In the genomic region with DNA sequence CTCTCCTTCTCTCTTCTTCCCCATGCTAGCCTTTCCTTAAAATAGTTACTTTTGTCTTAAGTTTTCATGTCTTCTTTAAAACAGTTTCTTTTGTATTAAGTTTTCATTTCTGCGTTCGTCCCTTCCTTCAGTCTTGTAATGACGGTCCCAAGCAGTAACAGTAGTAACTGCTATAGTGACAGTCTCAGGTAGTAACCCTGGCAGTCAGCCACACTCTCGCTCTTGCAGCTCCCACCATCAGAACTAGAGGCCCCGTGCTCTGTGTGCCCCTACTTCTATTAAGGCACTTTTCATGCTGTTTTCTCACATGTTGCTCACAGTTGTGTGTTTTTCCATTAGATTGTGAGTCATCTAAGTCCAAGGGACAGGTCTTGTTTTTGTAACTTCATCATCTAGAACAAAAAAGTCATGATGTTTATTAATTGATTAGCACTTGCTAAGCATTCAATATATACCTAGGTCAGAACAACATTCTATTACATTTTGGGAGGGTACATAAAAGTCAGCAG, we compare ENCODE assay signal across 18 cellular contexts. TPM values are rescaled to one million over a fixed set of nuclear protein-coding genes. Genes with fewer than 3 reads are reported as not detected.
DNase-seq lines count a peak whose midpoint lies in the region; ATAC-seq and TF ChIP-seq lines count a peak whose summit lies in the region.
"Had no signal": no experiment of that assay in that cellular context is flagged by ENCODE, and none has a peak within 500 bp of the region (broad histone marks: within the 10 kb centered on the region; RNA-seq: fewer than 3 reads in every experiment).

No MANE protein-coding gene starts in this region.

- no peaks in the 10 kb centered on the region for H3K27me3 Mint-ChIP-seq in WTC11 (ENCODE audit: low read depth)
- no peaks in the 10 kb centered on the region for H3K27me3 Mint-ChIP-seq in type B pancreatic cell

- H3K36me3 Mint-ChIP-seq in WTC11 (no peaks in the 10 kb centered on the region), type B pancreatic cell (no peaks in the 10 kb centered on the region)
- H3K36me3 Mint-ChIP-seq: CD4-positive, CD25-positive, alpha-beta regulatory T cell had no signal

- H3K4me1 Mint-ChIP-seq in WTC11 (peaks cover 18% of the 10 kb centered on the region), type B pancreatic cell (ENCODE audit: unreplicated experiment) (no peaks in the 10 kb centered on the region)

- 88% methylated on average over 5 of the region's 5 CpGs for WGBS in hepatocyte (ENCODE audit: low lambda C conversion rate, missing lambda C conversion rate)

- H3K4me1 ChIP-seq in HUES6 (ENCODE audit: control insufficient read depth, insufficient read depth, low read length) (peaks cover 5% of the 10 kb centered on the region; the same call in 1 of the 2 replicates), hepatocyte (ENCODE audit: insufficient read depth) (no peaks in the 10 kb centered on the region)
- H3K4me1 ChIP-seq: Peyer's patch, SJCRH30 had no signal

- H2AFZ ChIP-seq in hepatocyte = no peak overlapping the region

- no peak for TF ChIP-seq CTCF in WTC11 (IDR thresholded peaks at IDR 0.05)
- TF ChIP-seq CTCF in hepatocyte (IDR thresholded peaks at IDR 0.05; ENCODE audit: poor library complexity) = no peak
- no peak for TF ChIP-seq CTCF in type B pancreatic cell (conservative IDR thresholded peaks at IDR 0.05)

- no peaks in the 10 kb centered on the region for H3K9me2 ChIP-seq in hepatocyte (replicated peaks; ENCODE audit: insufficient read depth)

- H3K9ac ChIP-seq in HUES6 (ENCODE audit: low read length) = no peak overlapping the region

- H3K9me3 Mint-ChIP-seq in WTC11 (no peaks in the 10 kb centered on the region), type B pancreatic cell (no peaks in the 10 kb centered on the region)
- H3K9me3 Mint-ChIP-seq: CD4-positive, CD25-positive, alpha-beta regulatory T cell had no signal

- H3K9me3 ChIP-seq in HUES6 (ENCODE audit: control insufficient read depth, insufficient read depth, low read depth, low read length) (no peaks in the 10 kb centered on the region), hepatocyte (ENCODE audit: low read depth) (no peaks in the 10 kb centered on the region)
- H3K9me3 ChIP-seq: Peyer's patch, SJCRH30 had no signal

- H3K4me2 ChIP-seq in hepatocyte = peak overlapping the region; percentile 53

- H4K20me1 ChIP-seq in hepatocyte (ENCODE audit: insufficient read depth, poor library complexity, severe bottlenecking) = no peaks in the 10 kb centered on the region

- H3K36me3 ChIP-seq in HUES6 (ENCODE audit: control insufficient read depth, insufficient read depth, low read length) (no peaks in the 10 kb centered on the region), hepatocyte (replicated peaks; ENCODE audit: insufficient read depth, low read depth) (no peaks in the 10 kb centered on the region), H7 (replicated peaks; ENCODE audit: control insufficient read depth, insufficient read depth, low read length) (no peaks in the 10 kb centered on the region)
- H3K36me3 ChIP-seq: Peyer's patch, SJCRH30 had no signal

- DNase-seq in WTC11 (ENCODE audit: low spot score) (no peak), hepatocyte (ENCODE audit: low spot score) (no peak), type B pancreatic cell (ENCODE audit: extremely low spot score, unreplicated experiment) (no peak), LoVo (ENCODE audit: low spot score) (no peak), H7 (no peak)
- DNase-seq: CD4-positive, CD25-positive, alpha-beta regulatory T cell; DMS79; KBM-7; NCI-H1092 treated with DMSO at 0.1 percent for 48 hours; NCI-H146; NCI-H2029; NCI-H345; NCI-H524; NCI-H82; Peyer's patch; SJCRH30 had no signal

- ATAC-seq in WTC11 (peak; percentile 70), GM18868 (IDR thresholded peaks at IDR 0.05; ENCODE audit: unreplicated experiment) (no peak)

- H3K27me3 ChIP-seq in HUES6 (ENCODE audit: control insufficient read depth, insufficient read depth, low read length) (no peaks in the 10 kb centered on the region), hepatocyte (no peaks in the 10 kb centered on the region), H7 (ENCODE audit: control insufficient read depth, insufficient read depth, low read length) (no peaks in the 10 kb centered on the region)
- H3K27me3 ChIP-seq: Peyer's patch, SJCRH30 had no signal

- H3K4me3 Mint-ChIP-seq in WTC11 (peak overlapping the region; percentile 30), type B pancreatic cell (peak overlapping the region; percentile 12)
- H3K4me3 Mint-ChIP-seq: CD4-positive, CD25-positive, alpha-beta regulatory T cell had no signal

- H3K27ac ChIP-seq in HUES6 (ENCODE audit: low read depth, low read length) (no peak overlapping the region), hepatocyte (no peak overlapping the region)
- H3K27ac ChIP-seq: Peyer's patch, SJCRH30 had no signal

- POLR2A ChIA-PET in WTC11 (lab: Charles Lee) = interaction anchor here (0.6 kb wide), 1 partner anchor 384 kb away, joined by 4 read pairs; no protein-coding TSS in a partner anchor

- 0 out of 2 replicates have a peak overlapping the region, but pooled peaks have one; percentile 17 for H3K4me3 ChIP-seq in HUES6 (ENCODE audit: low read depth, low read length)
- H3K4me3 ChIP-seq in hepatocyte = no peak overlapping the region
- no peak overlapping the region for H3K4me3 ChIP-seq in H7 (ENCODE audit: insufficient read depth, low read depth, low read length)
- H3K4me3 ChIP-seq: Peyer's patch, SJCRH30 had no signal

- peak overlapping the region; percentile 13; the same call in 1 of the 2 replicates for H3K27ac Mint-ChIP-seq in WTC11
- H3K27ac Mint-ChIP-seq in type B pancreatic cell = no peak overlapping the region
- H3K27ac Mint-ChIP-seq: CD4-positive, CD25-positive, alpha-beta regulatory T cell had no signal

- H3K79me2 ChIP-seq in hepatocyte = no peaks in the 10 kb centered on the region

- CTCF ChIA-PET in WTC11 (lab: Charles Lee) = interaction anchor here (1.7 to 2.0 kb wide), 2 partner anchors 23 to 52 kb away, joined by 4 to 9 read pairs; partner anchors contain the start of gene SCLT1

TF ChIP-seq in WTC11, 78 proteins besides CTCF, POLR2A, EP300 and RAD21:
- TF ChIP-seq, protein P1, sequence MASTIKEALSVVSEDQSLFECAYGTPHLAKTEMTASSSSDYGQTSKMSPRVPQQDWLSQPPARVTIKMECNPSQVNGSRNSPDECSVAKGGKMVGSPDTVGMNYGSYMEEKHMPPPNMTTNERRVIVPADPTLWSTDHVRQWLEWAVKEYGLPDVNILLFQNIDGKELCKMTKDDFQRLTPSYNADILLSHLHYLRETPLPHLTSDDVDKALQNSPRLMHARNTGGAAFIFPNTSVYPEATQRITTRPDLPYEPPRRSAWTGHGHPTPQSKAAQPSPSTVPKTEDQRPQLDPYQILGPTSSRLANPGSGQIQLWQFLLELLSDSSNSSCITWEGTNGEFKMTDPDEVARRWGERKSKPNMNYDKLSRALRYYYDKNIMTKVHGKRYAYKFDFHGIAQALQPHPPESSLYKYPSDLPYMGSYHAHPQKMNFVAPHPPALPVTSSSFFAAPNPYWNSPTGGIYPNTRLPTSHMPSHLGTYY (CRISPR knock-in tag; IDR thresholded peaks at IDR 0.05) = no peak
- no peak for TF ChIP-seq FOXJ3 (CRISPR knock-in tag; IDR thresholded peaks at IDR 0.05; ENCODE audit: borderline replicate concordance)
- no peak for TF ChIP-seq EMX1 (CRISPR knock-in tag; IDR thresholded peaks at IDR 0.05)
- TF ChIP-seq ZNF232 (CRISPR knock-in tag; IDR thresholded peaks at IDR 0.05) = no peak
- TF ChIP-seq HMGA2 (CRISPR knock-in tag; IDR thresholded peaks at IDR 0.05) = no peak
- no peak for TF ChIP-seq ETV6 (CRISPR knock-in tag; IDR thresholded peaks at IDR 0.05)
- no peak for TF ChIP-seq TEAD4 (CRISPR knock-in tag; IDR thresholded peaks at IDR 0.05)
- no peak for TF ChIP-seq CREM (CRISPR knock-in tag; IDR thresholded peaks at IDR 0.05)
- no peak for TF ChIP-seq USF1 (CRISPR knock-in tag; IDR thresholded peaks at IDR 0.05)

RNA-seq across cellular contexts. Expression of gene C4orf33, which starts 49.3 kb away (rescaled TPM):
- total RNA-seq in WTC11 (2021) = 6.7 to 8.9 TPM (median 6.9 TPM) in 3 replicates
- total RNA-seq in hepatocyte = 15.6 and 21.6 TPM in 2 replicates
- 7.7 and 9.0 TPM in 2 replicates for polyA plus RNA-seq in hepatocyte
- 8.7 and 10.3 TPM in 2 replicates for total RNA-seq in type B pancreatic cell (ENCODE audit: low replicate concordance)
- total RNA-seq in H7 (2014; rRNA removed; shearing (Covaris generic)) = 6.4 and 8.9 TPM in 2 replicates

RNA-seq across cellular contexts. Expression of gene SCLT1, which starts 51.9 kb away (rescaled TPM):
- 12.3 to 14.3 TPM (median 14.2 TPM) in 3 replicates for total RNA-seq in WTC11 (2021)
- 9.6 and 13.6 TPM in 2 replicates for total RNA-seq in hepatocyte
- polyA plus RNA-seq in hepatocyte = 5.0 and 6.9 TPM in 2 replicates
- total RNA-seq in type B pancreatic cell (ENCODE audit: low replicate concordance) = 11.7 and 21.2 TPM in 2 replicates
- 13.7 and 20.5 TPM in 2 replicates for total RNA-seq in H7 (2014; rRNA removed; shearing (Covaris generic))
